In the genomic region with DNA sequence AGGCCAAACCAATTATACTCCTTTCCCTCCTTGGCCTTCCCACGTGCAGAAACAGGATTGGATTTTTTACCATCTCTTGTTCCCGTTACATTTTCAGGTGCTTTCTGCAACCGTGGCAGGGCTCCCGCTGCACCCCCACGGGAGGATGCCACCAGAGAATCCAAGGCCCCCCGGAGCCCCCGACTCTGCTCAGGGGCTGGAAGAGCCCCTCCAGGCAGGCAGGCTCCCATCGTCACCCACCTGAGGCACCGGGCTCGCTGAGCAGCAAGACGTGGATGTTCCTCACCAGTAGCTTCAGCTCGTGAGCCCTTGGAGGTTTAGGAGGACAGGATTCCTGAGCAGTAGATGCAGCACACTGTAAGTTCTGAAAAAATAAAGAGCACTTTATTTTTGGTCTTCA, we compare ENCODE assay signal across 9 cellular contexts.
"Had no signal": no experiment of that assay in that cellular context is flagged by ENCODE, and none has a peak within 500 bp of the region (broad histone marks: within the 10 kb centered on the region; RNA-seq: fewer than 3 reads in every experiment).

No MANE protein-coding gene starts in this region.

- H3K27ac Mint-ChIP-seq: GM23338, H9, IgD-negative memory B cell had no signal

- H3K4me3 Mint-ChIP-seq: GM23338, H9, IgD-negative memory B cell had no signal

- H3K4me3 ChIP-seq: GM23338 had no signal

- ATAC-seq: GM23338 had no signal

- H3K9me3 Mint-ChIP-seq: H9, IgD-negative memory B cell had no signal

- H3K27ac ChIP-seq: HL-60 had no signal

- H3K27me3 Mint-ChIP-seq: IgD-negative memory B cell had no signal

- DNase-seq: H9, HCEC 1CT, KBM-7 had no signal

- H3K4me1 Mint-ChIP-seq: GM23338, H9, IgD-negative memory B cell had no signal

- FAIRE-seq: H1, H54, HepG2 had no signal
